ENCODE assay signal across 8 cellular contexts in genomic region chr12:31325877-31326631, GRCh38. TPM values are rescaled to one million over a fixed set of nuclear protein-coding genes. Genes with fewer than 3 reads are reported as not detected.
DNase-seq lines count a peak whose midpoint lies in the region; ATAC-seq and TF ChIP-seq lines count a peak whose summit lies in the region.

Gene SINHCAF (minus strand): TSS chr12:31326150. CDS start chr12:31298204, 27,946 bp downstream.

- H3K4me3 Mint-ChIP-seq in activated CD8-positive, alpha-beta memory T cell treated with anti-CD3 and anti-CD28 coated beads, Interleukin-2, amount 10 ng/mL, durations not matched to agents 7 days and 5 days = peak within 1 kb of the TSS; percentile 99
- H3K4me3 Mint-ChIP-seq in endodermal cell = peak within 1 kb of the TSS; percentile 100

- H3K4me3 ChIP-seq in NT2/D1 (ENCODE audit: insufficient read length, low read depth) = peak within 1 kb of the TSS; percentile 98
- peak within 1 kb of the TSS; percentile 100 for H3K4me3 ChIP-seq in endodermal cell (ENCODE audit: low read length)
- peak within 1 kb of the TSS; percentile 95 for H3K4me3 ChIP-seq in mesendoderm (ENCODE audit: low read length)

- H3K36me3 ChIP-seq in NT2/D1 (ENCODE audit: insufficient read depth, insufficient read length, low read length) = peaks cover 5% of the 10 kb centered on the region
- H3K36me3 ChIP-seq in endodermal cell (ENCODE audit: control insufficient read depth, insufficient read depth, low read length) = no peaks in the 10 kb centered on the region
- H3K36me3 ChIP-seq in mesendoderm (ENCODE audit: control insufficient read depth, insufficient read depth, low read length) = no peaks in the 10 kb centered on the region

- no peaks in the 10 kb centered on the region for H3K9me3 Mint-ChIP-seq in activated CD8-positive, alpha-beta memory T cell treated with anti-CD3 and anti-CD28 coated beads, Interleukin-2, amount 10 ng/mL, durations not matched to agents 7 days and 5 days (ENCODE audit: low read depth)
- H3K9me3 Mint-ChIP-seq in endodermal cell = no peaks in the 10 kb centered on the region

- H3K27me3 ChIP-seq in NT2/D1 (ENCODE audit: insufficient read depth, insufficient read length) (no peaks in the 10 kb centered on the region), endodermal cell (ENCODE audit: control insufficient read depth, insufficient read depth, low read length, poor library complexity, severe bottlenecking) (no peaks in the 10 kb centered on the region), mesendoderm (ENCODE audit: insufficient read depth, low read length, poor library complexity) (no peaks in the 10 kb centered on the region)

- H3K79me2 ChIP-seq in mesendoderm (ENCODE audit: control insufficient read depth, insufficient read depth, low read length) = peaks cover 46% of the 10 kb centered on the region

- DNase-seq in COR-L47 (lab: John Stamatoyannopoulos, UW) (peak; percentile 96), HUDEP-2 (lab: John Stamatoyannopoulos, UW; ENCODE audit: unreplicated experiment in 76 of 76) (peak; percentile 52 to 99 (median 97)), NT2/D1 (ENCODE audit: low read depth, low spot score) (peak; percentile 100), endodermal cell (peak; percentile 100), mesendoderm (peak; percentile 100)
- DNase-seq in activated CD8-positive, alpha-beta memory T cell treated with anti-CD3 and anti-CD28 coated beads, Interleukin-2, amount 10 ng/mL, durations not matched to agents 7 days and 5 days = peak; percentile 99
- DNase-seq in stimulated activated CD8-positive, alpha-beta memory T cell treated with anti-CD3 and anti-CD28 coated beads, Interleukin-15, amount 100 ng/mL, for 1 hour (ENCODE audit: low read depth) = peak; percentile 98

- peak within 1 kb of the TSS; percentile 86 for H3K23ac ChIP-seq in mesendoderm (ENCODE audit: low read length)

- H2BK5ac ChIP-seq in mesendoderm (ENCODE audit: low read length) = peak within 1 kb of the TSS; percentile 90

- H3K4me1 ChIP-seq in NT2/D1 (ENCODE audit: insufficient read depth, insufficient read length) (no peaks in the 10 kb centered on the region), endodermal cell (ENCODE audit: control insufficient read depth, insufficient read depth, low read length) (peaks cover 12% of the 10 kb centered on the region), mesendoderm (ENCODE audit: control insufficient read depth, low read depth, low read length) (peaks cover 2% of the 10 kb centered on the region)

- H3K9me3 ChIP-seq in NT2/D1 (ENCODE audit: insufficient read depth, low read length) (no peaks in the 10 kb centered on the region), endodermal cell (ENCODE audit: control insufficient read depth, low read length) (no peaks in the 10 kb centered on the region)

- H3K27me3 Mint-ChIP-seq in activated CD8-positive, alpha-beta memory T cell treated with anti-CD3 and anti-CD28 coated beads, Interleukin-2, amount 10 ng/mL, durations not matched to agents 7 days and 5 days = peaks cover 3% of the 10 kb centered on the region
- no peaks in the 10 kb centered on the region for H3K27me3 Mint-ChIP-seq in endodermal cell (ENCODE audit: insufficient read depth)

- H4K5ac ChIP-seq in mesendoderm (ENCODE audit: low read length) = no peak within 1 kb of the TSS

- WGBS in endodermal cell (ENCODE audit: insufficient coverage in 1 of 2, insufficient read length in 1 of 2), 2 experiments = 0% methylated on average over 27 to 45 of the region's 55 CpGs
- no CpG with 5 or more reads among the region's 55 CpGs for WGBS in mesendoderm (ENCODE audit: extremely low coverage, insufficient coverage, low lambda C conversion rate)

- CTCF ChIA-PET in activated CD8-positive, alpha-beta memory T cell treated with anti-CD3 and anti-CD28 coated beads, Interleukin-2, amount 10 ng/mL, durations not matched to agents 7 days and 5 days (lab: Charles Lee) = interaction anchor here (0.6 to 3.2 kb wide), 9 partner anchors 9 to 995 kb away, joined by 3 to 13 read pairs (median 5); no protein-coding TSS in a partner anchor

- H3K27ac Mint-ChIP-seq in activated CD8-positive, alpha-beta memory T cell treated with anti-CD3 and anti-CD28 coated beads, Interleukin-2, amount 10 ng/mL, durations not matched to agents 7 days and 5 days = peak within 1 kb of the TSS; percentile 100
- peak within 1 kb of the TSS; percentile 98 for H3K27ac Mint-ChIP-seq in endodermal cell

- no peak within 1 kb of the TSS for H2BK15ac ChIP-seq in mesendoderm (replicated peaks; ENCODE audit: low read depth)

- H3K79me1 ChIP-seq in mesendoderm (ENCODE audit: low read length) = no peaks in the 10 kb centered on the region

- ATAC-seq in GM21381 (IDR thresholded peaks at IDR 0.05; ENCODE audit: unreplicated experiment) = peak; percentile 58
- ATAC-seq in activated CD8-positive, alpha-beta memory T cell treated with anti-CD3 and anti-CD28 coated beads, Interleukin-2, amount 10 ng/mL, durations not matched to agents 7 days and 5 days = peak; percentile 64

- H3K9ac ChIP-seq in NT2/D1 (ENCODE audit: insufficient read length, low read depth) (peak within 1 kb of the TSS; percentile 99), endodermal cell (ENCODE audit: extremely low read depth, low read length, poor library complexity, severe bottlenecking) (peak within 1 kb of the TSS; percentile 100), mesendoderm (ENCODE audit: low read length) (peak within 1 kb of the TSS; percentile 98)

- H3K18ac ChIP-seq in mesendoderm (ENCODE audit: low read length) = peak within 1 kb of the TSS; percentile 83

- peak within 1 kb of the TSS; percentile 99 for H3K56ac ChIP-seq in mesendoderm (ENCODE audit: low read length)

- H2BK120ac ChIP-seq in mesendoderm (ENCODE audit: low read depth, low read length) = peak within 1 kb of the TSS; percentile 21

- peak within 1 kb of the TSS; percentile 93 for H3K4ac ChIP-seq in mesendoderm (ENCODE audit: low read depth, low read length)

- TF ChIP-seq CTCF in endodermal cell (conservative IDR thresholded peaks at IDR 0.05) = no peak

- H3K36me3 Mint-ChIP-seq in activated CD8-positive, alpha-beta memory T cell treated with anti-CD3 and anti-CD28 coated beads, Interleukin-2, amount 10 ng/mL, durations not matched to agents 7 days and 5 days = peaks cover 6% of the 10 kb centered on the region
- no peaks in the 10 kb centered on the region for H3K36me3 Mint-ChIP-seq in endodermal cell (ENCODE audit: low read depth)

- peak within 1 kb of the TSS; percentile 96 for H3K27ac ChIP-seq in endodermal cell (ENCODE audit: low read depth, low read length)
- H3K27ac ChIP-seq in mesendoderm (ENCODE audit: low read depth, low read length) = peak within 1 kb of the TSS; percentile 95

- peaks cover 28% of the 10 kb centered on the region for H3K4me1 Mint-ChIP-seq in activated CD8-positive, alpha-beta memory T cell treated with anti-CD3 and anti-CD28 coated beads, Interleukin-2, amount 10 ng/mL, durations not matched to agents 7 days and 5 days
- peaks cover 27% of the 10 kb centered on the region for H3K4me1 Mint-ChIP-seq in endodermal cell

- H3K4me2 ChIP-seq in mesendoderm (ENCODE audit: low read length) = peak within 1 kb of the TSS; percentile 89

- H2AK5ac ChIP-seq in mesendoderm (ENCODE audit: low read length) = peak within 1 kb of the TSS; percentile 53

- peak within 1 kb of the TSS; percentile 57 for H4K8ac ChIP-seq in mesendoderm (ENCODE audit: low read depth, low read length)

RNA-seq across cellular contexts. Expression of gene SINHCAF, which starts in this region (rescaled TPM):
- 100 to 1,000 TPM in 1 of 2 experiments, 10 to 100 TPM in 1; 78.5 to 120 TPM for total RNA-seq in activated CD8-positive, alpha-beta memory T cell treated with anti-CD3 and anti-CD28 coated beads, Interleukin-2, amount 10 ng/mL, durations not matched to agents 7 days and 5 days
- total RNA-seq in endodermal cell = 100 to 1,000 TPM; 323 to 779 TPM
- polyA plus RNA-seq in endodermal cell (2013, experiment 1 of 2) = 193 TPM
- 173 TPM for polyA plus RNA-seq in endodermal cell (2013, experiment 2 of 2)
- polyA plus RNA-seq in mesendoderm (2013, experiment 1 of 2) = 320 TPM
- 315 TPM for polyA plus RNA-seq in mesendoderm (2013, experiment 2 of 2)

Comparison
In these comparisons a context has a peak if more than half of its experiments do, and no peak if none do; other contexts are left out.
1. Peak in every context shown above with its lines: DNase-seq, ATAC-seq, H3K4me3 ChIP-seq and H3K27ac ChIP-seq.